Comparison of ENCODE assay signal across 8 cellular contexts in genomic region chr2:218896501-218897393, GRCh38. TPM values are rescaled to one million over a fixed set of nuclear protein-coding genes. Genes with fewer than 3 reads are reported as not detected.
DNase-seq lines count a peak whose midpoint lies in the region; ATAC-seq and TF ChIP-seq lines count a peak whose summit lies in the region.

No MANE protein-coding gene starts in this region.

- peaks cover 58% of the 10 kb centered on the region for H3K27me3 ChIP-seq in DND-41 (ENCODE audit: insufficient read depth, low read length, poor library complexity)
- peaks cover 49% of the 10 kb centered on the region for H3K27me3 ChIP-seq in SK-N-SH (ENCODE audit: insufficient read depth)
- H3K27me3 ChIP-seq in mucosa of rectum (ENCODE audit: control insufficient read depth in 2 of 2, insufficient read depth in 2 of 2, low read length in 2 of 2): peaks cover 44 to 56% of the 10 kb centered on the region in 2 donors
- H3K27me3 ChIP-seq in psoas muscle (ENCODE audit: insufficient read depth in 3 of 3, low read length in 2 of 3): peaks cover 0 to 92% (median 26%) of the 10 kb centered on the region in 3 donors

- TF ChIP-seq RAD21 in SK-N-SH (IDR thresholded peaks at IDR 0.05; ENCODE audit: low read length): no peak

- H3K4me1 ChIP-seq in DND-41 (ENCODE audit: insufficient read depth, low read length): peaks cover 45% of the 10 kb centered on the region
- peaks cover 0 to 32% of the 10 kb centered on the region in 2 experiments; a peak in 2 of 4 replicates for H3K4me1 ChIP-seq in SK-N-SH (ENCODE audit: control insufficient read depth in 1 of 2, insufficient read depth in 2 of 2, low read depth in 1 of 2, low read length in 1 of 2)
- H3K4me1 ChIP-seq in mucosa of rectum (ENCODE audit: control insufficient read depth in 2 of 2, insufficient read depth in 2 of 2, low read length in 2 of 2): peaks cover 15 to 31% of the 10 kb centered on the region in 2 donors
- peaks cover 6% of the 10 kb centered on the region for H3K4me1 ChIP-seq in psoas muscle

- H2AFZ ChIP-seq in DND-41 (ENCODE audit: low read depth, low read length) (no peak overlapping the region), SK-N-SH (ENCODE audit: low read depth) (no peak overlapping the region)

- H3K9me3 ChIP-seq in DND-41 (ENCODE audit: insufficient read depth, low read length, severe bottlenecking) (no peaks in the 10 kb centered on the region), SK-N-SH (no peaks in the 10 kb centered on the region), mucosa of rectum (ENCODE audit: control insufficient read depth in 2 of 2, low read length in 2 of 2) (no peaks in the 10 kb centered on the region), psoas muscle (no peaks in the 10 kb centered on the region)

- H3K27ac ChIP-seq in DND-41 (ENCODE audit: low read length) (no peak overlapping the region), SK-N-SH (ENCODE audit: low read depth in 2 of 2, low read length in 1 of 2) (no peak overlapping the region), mucosa of rectum (ENCODE audit: low read depth in 2 of 2, low read length in 2 of 2) (peak overlapping the region; percentile 48 to 75), psoas muscle (no peak overlapping the region)

- peaks cover 33% of the 10 kb centered on the region for H3K27me3 Mint-ChIP-seq in activated naive CD8-positive, alpha-beta T cell treated with anti-CD3 and anti-CD28 coated beads for 36 hours

- H3K9me2 ChIP-seq in SK-N-SH: no peaks in the 10 kb centered on the region

- peaks cover 6% of the 10 kb centered on the region for H3K36me3 Mint-ChIP-seq in activated naive CD8-positive, alpha-beta T cell treated with anti-CD3 and anti-CD28 coated beads for 36 hours

- H3K4me2 ChIP-seq in DND-41 (ENCODE audit: insufficient read depth, low read length): peak overlapping the region; percentile 34
- peak overlapping the region; percentile 37; the same call in 1 of the 2 replicates for H3K4me2 ChIP-seq in SK-N-SH

- H3K9ac ChIP-seq in DND-41 (ENCODE audit: low read depth, low read length) (no peak overlapping the region), SK-N-SH (no peak overlapping the region), mucosa of rectum (ENCODE audit: low read depth in 1 of 2, low read length in 2 of 2) (no peak overlapping the region)

- H3F3A ChIP-seq in SK-N-SH (replicated peaks; ENCODE audit: insufficient read depth): no peaks in the 10 kb centered on the region

- no peaks in the 10 kb centered on the region for H3K9me3 Mint-ChIP-seq in activated naive CD8-positive, alpha-beta T cell treated with anti-CD3 and anti-CD28 coated beads for 36 hours

- peak overlapping the region; percentile 49 for H3K4me3 Mint-ChIP-seq in activated naive CD8-positive, alpha-beta T cell treated with anti-CD3 and anti-CD28 coated beads for 36 hours

- TF ChIP-seq EP300 in SK-N-SH (IDR thresholded peaks at IDR 0.05; ENCODE audit: borderline replicate concordance in 1 of 2, low read depth in 1 of 2, low read length in 1 of 2): no peak

- DNase-seq in DND-41 (peak; percentile 79), SK-N-SH (peak; percentile 74), psoas muscle (no peak)
- peak; percentile 92 for DNase-seq in activated naive CD8-positive, alpha-beta T cell treated with anti-CD3 and anti-CD28 coated beads for 36 hours
- peak; percentile 89 for DNase-seq in stimulated activated naive CD8-positive, alpha-beta T cell treated with anti-CD3 and anti-CD28 coated beads, Interleukin-15, Interleukin-2, amounts not matched to agents 100 U/mL and 50 U/mL, for 24 hours

- TF ChIP-seq CTCF in DND-41 (IDR thresholded peaks at IDR 0.05; ENCODE audit: borderline replicate concordance, extremely low read depth, low read length, poor library complexity, severe bottlenecking) (peak; percentile 2), SK-N-SH (IDR thresholded peaks at IDR 0.05) (no peak), psoas muscle (IDR thresholded peaks at IDR 0.05) (no peak)

- 17% methylated on average over 30 of the region's 40 CpGs for WGBS in SK-N-SH (ENCODE audit: low lambda C conversion rate)
- WGBS in psoas muscle, 3 donors: 13 to 22% (median 14%) methylated on average over 34 to 40 of the region's 40 CpGs

- H4K20me1 ChIP-seq in DND-41 (ENCODE audit: insufficient read depth, low read length) (peaks cover 47% of the 10 kb centered on the region), SK-N-SH (ENCODE audit: insufficient read depth) (no peaks in the 10 kb centered on the region)

- ATAC-seq in DND-41 (ENCODE audit: insufficient read depth, low read depth) (peak; percentile 70), GM19467 (IDR thresholded peaks at IDR 0.05; ENCODE audit: unreplicated experiment) (peak; percentile 53), HG03571 (IDR thresholded peaks at IDR 0.05; ENCODE audit: unreplicated experiment) (peak; percentile 52), psoas muscle (no peak)
- peak; percentile 79 for ATAC-seq in stimulated activated naive CD8-positive, alpha-beta T cell treated with anti-CD3 and anti-CD28 coated beads, Interleukin-15, Interleukin-2, amounts not matched to agents 100 U/mL and 50 U/mL, for 24 hours

- peaks cover 50% of the 10 kb centered on the region for H3K4me1 Mint-ChIP-seq in activated naive CD8-positive, alpha-beta T cell treated with anti-CD3 and anti-CD28 coated beads for 36 hours

- CTCF ChIA-PET in SK-N-SH (lab: Yijun Ruan, JAX): interaction anchor here (1.1 to 16.1 kb wide), 19 partner anchors 8 to 280 kb away, joined by 3 to 795 read pairs (median 15); partner anchors contain the start of genes CDK5R2, CNPPD1, WNT10A and WNT6

- no peak overlapping the region; a peak in 1 of 4 replicates for H3K4me3 ChIP-seq in DND-41 (ENCODE audit: low read depth in 1 of 2, low read length in 2 of 2)
- peak overlapping the region; percentile 3 to 19; a peak in 1 of 4 replicates for H3K4me3 ChIP-seq in SK-N-SH (ENCODE audit: low read depth in 2 of 2, low read length in 1 of 2)
- peak overlapping the region; percentile 22 to 52 for H3K4me3 ChIP-seq in mucosa of rectum (ENCODE audit: low read length in 2 of 2)
- no peak overlapping the region for H3K4me3 ChIP-seq in psoas muscle

- H3K27ac Mint-ChIP-seq in activated naive CD8-positive, alpha-beta T cell treated with anti-CD3 and anti-CD28 coated beads for 36 hours: peak overlapping the region; percentile 80

- H3K36me3 ChIP-seq in DND-41 (ENCODE audit: insufficient read depth, low read length): no peaks in the 10 kb centered on the region
- no peaks in the 10 kb centered on the region for H3K36me3 ChIP-seq in SK-N-SH (replicated peaks in 1 of 2; ENCODE audit: control insufficient read depth in 1 of 2, insufficient read depth in 2 of 2, low read length in 1 of 2)
- H3K36me3 ChIP-seq in mucosa of rectum (ENCODE audit: control insufficient read depth in 2 of 2, insufficient read depth in 2 of 2, low read length in 2 of 2): no peaks in the 10 kb centered on the region
- H3K36me3 ChIP-seq in psoas muscle (ENCODE audit: insufficient read depth in 1 of 2, low read depth in 1 of 2): no peaks in the 10 kb centered on the region

- intact Hi-C loops in psoas muscle (cut with DNase I): loop anchor here (2.0 to 5.0 kb wide), 2 partner anchors 20 to 44 kb away; no protein-coding TSS in a partner anchor

- no peaks in the 10 kb centered on the region for H3K79me2 ChIP-seq in DND-41 (ENCODE audit: insufficient read depth, low read length)
- H3K79me2 ChIP-seq in SK-N-SH (ENCODE audit: insufficient read depth): no peaks in the 10 kb centered on the region

- POLR2A ChIA-PET in SK-N-SH (lab: Yijun Ruan, JAX): interaction anchor here (0.8 to 2.6 kb wide), 4 partner anchors 16 to 63 kb away, joined by 3 to 20 read pairs (median 6); partner anchors contain the start of gene CDK5R2

TF ChIP-seq in SK-N-SH, 30 proteins besides CTCF, POLR2A, EP300 and RAD21 (continues in another document):
- TF ChIP-seq, protein P1, sequence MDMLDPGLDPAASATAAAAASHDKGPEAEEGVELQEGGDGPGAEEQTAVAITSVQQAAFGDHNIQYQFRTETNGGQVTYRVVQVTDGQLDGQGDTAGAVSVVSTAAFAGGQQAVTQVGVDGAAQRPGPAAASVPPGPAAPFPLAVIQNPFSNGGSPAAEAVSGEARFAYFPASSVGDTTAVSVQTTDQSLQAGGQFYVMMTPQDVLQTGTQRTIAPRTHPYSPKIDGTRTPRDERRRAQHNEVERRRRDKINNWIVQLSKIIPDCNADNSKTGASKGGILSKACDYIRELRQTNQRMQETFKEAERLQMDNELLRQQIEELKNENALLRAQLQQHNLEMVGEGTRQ (IDR thresholded peaks at IDR 0.05; ENCODE audit: borderline replicate concordance, low read depth, low read length): no peak
- no peak for TF ChIP-seq TEAD4 (IDR thresholded peaks at IDR 0.05; ENCODE audit: borderline replicate concordance, insufficient read depth)
- TF ChIP-seq MXI1 (IDR thresholded peaks at IDR 0.05; ENCODE audit: low read depth, low read length): no peak
- TF ChIP-seq CHD2 (IDR thresholded peaks at IDR 0.05; ENCODE audit: low read length, partially characterized antibody): no peak
- TF ChIP-seq SMC3 (IDR thresholded peaks at IDR 0.05; ENCODE audit: low read depth, low read length): no peak

RNA-seq across cellular contexts. Expression of gene WNT10A, which starts 16.1 kb away (rescaled TPM):
- polyA plus RNA-seq in SK-N-SH (2012; rRNA removed) (0.02 TPM in 1 of 2 replicates, not detected in the other), psoas muscle (under 1 TPM in 2 of 3 donors, not detected in 1; 0.01 to 0.03 TPM)
- polyA plus RNA-seq in SK-N-SH (2012; cell fraction: cytosol; rRNA removed): 0.01 and 0.05 TPM in 2 replicates
- polyA plus RNA-seq in SK-N-SH (2012; cell fraction: nucleus; rRNA removed): 0.05 and 0.07 TPM in 2 replicates
- total RNA-seq in activated naive CD8-positive, alpha-beta T cell treated with anti-CD3 and anti-CD28 coated beads for 36 hours: 1 to 10 TPM; 6.8 to 7.1 TPM
- not detected for total RNA-seq in psoas muscle

RNA-seq across cellular contexts. Expression of gene WNT6, which starts 37.1 kb away (rescaled TPM):
- 0.06 and 0.08 TPM in 2 replicates for polyA plus RNA-seq in SK-N-SH (2012; rRNA removed)
- 0.05 and 0.13 TPM in 2 replicates for polyA plus RNA-seq in SK-N-SH (2012; cell fraction: cytosol; rRNA removed)
- polyA plus RNA-seq in SK-N-SH (2012; cell fraction: nucleus; rRNA removed): 0.23 and 0.30 TPM in 2 replicates
- total RNA-seq in activated naive CD8-positive, alpha-beta T cell treated with anti-CD3 and anti-CD28 coated beads for 36 hours: under 1 TPM in 1 of 2 experiments, not detected in 1; 0.21 TPM
- total RNA-seq in psoas muscle: 1 to 10 TPM in 1 of 4 donors, under 1 TPM in 3; 0.12 to 1.0 (median 0.48) TPM
- polyA plus RNA-seq in psoas muscle: under 1 TPM; 0.05 to 0.20 (median 0.20) TPM

Comparison
In these comparisons a context has a peak if more than half of its experiments do, and no peak if none do; other contexts are left out.
1. ATAC-seq: peak in DND-41 (single experiment), GM19467 (single experiment), HG03571 (single experiment) and stimulated activated naive CD8-positive, alpha-beta T cell treated with anti-CD3 and anti-CD28 coated beads, Interleukin-15, Interleukin-2, amounts not matched to agents 100 U/mL and 50 U/mL, for 24 hours (single experiment); none in psoas muscle (0 of 4).
2. DNase-seq: peak in DND-41 (single experiment), SK-N-SH (single experiment), activated naive CD8-positive, alpha-beta T cell treated with anti-CD3 and anti-CD28 coated beads for 36 hours (single experiment) and stimulated activated naive CD8-positive, alpha-beta T cell treated with anti-CD3 and anti-CD28 coated beads, Interleukin-15, Interleukin-2, amounts not matched to agents 100 U/mL and 50 U/mL, for 24 hours (single experiment); none in psoas muscle (0 of 2).
3. H3K27ac ChIP-seq: peak in mucosa of rectum (2 of 2); none in DND-41 (single experiment), SK-N-SH (0 of 2) and psoas muscle (single experiment).
4. H3K4me3 ChIP-seq: peak in SK-N-SH (2 of 2) and mucosa of rectum (2 of 2); none in DND-41 (0 of 2) and psoas muscle (single experiment).
5. RNA of gene WNT10A, which starts 16.1 kb away (total RNA-seq): 6.8 to 7.1 TPM in activated naive CD8-positive, alpha-beta T cell treated with anti-CD3 and anti-CD28 coated beads for 36 hours; not detected in psoas muscle; every median in the first group is over 4 times any median in the second.